In genomic region chr9:14317667-14318255, GRCh38 we compare ENCODE assay signal across 9 cellular contexts.
DNase-seq lines count a peak whose midpoint lies in the region; ATAC-seq and TF ChIP-seq lines count a peak whose summit lies in the region.
"Had no signal": no experiment of that assay in that cellular context is flagged by ENCODE, and none has a peak within 500 bp of the region (broad histone marks: within the 10 kb centered on the region; RNA-seq: fewer than 3 reads in every experiment).

No MANE protein-coding gene starts in this region.

- H3K27ac Mint-ChIP-seq in nephron, result peak overlapping the region; percentile 95 to 99 (median 98)
- H3K27ac Mint-ChIP-seq in stimulated activated naive B cell treated with anti-CD40 and anti-IgM and Interleukin-4, amounts not matched to agents 10 μg/mL and 1 μg/mL and 100 μg/mL, for 72 hours, result no peak overlapping the region

- peak; percentile 25 for ATAC-seq in GM21526 (IDR thresholded peaks at IDR 0.05; ENCODE audit: low FRiP score, unreplicated experiment)
- no peak for ATAC-seq in stimulated activated naive B cell treated with anti-CD40 and anti-IgM and Interleukin-4, amounts not matched to agents 10 μg/mL and 1 μg/mL and 100 μg/mL, for 72 hours (replicated peaks)
- no peak for ATAC-seq in GM18502 (IDR thresholded peaks at IDR 0.05; ENCODE audit: poor library complexity, unreplicated experiment)

- no peak for TF ChIP-seq CTCF in nephron (IDR thresholded peaks at IDR 0.05; ENCODE audit: unreplicated experiment in 3 of 3)

- H3K4me3 ChIP-seq in adipocyte (ENCODE audit: low read length), result peak overlapping the region; percentile 83

- H3K27me3 Mint-ChIP-seq in nephron (ENCODE audit: low read depth), result peaks cover 11% of the 10 kb centered on the region
- peaks cover 61 to 71% of the 10 kb centered on the region in 2 donors for H3K27me3 Mint-ChIP-seq in stimulated activated naive B cell treated with anti-CD40 and anti-IgM and Interleukin-4, amounts not matched to agents 10 μg/mL and 1 μg/mL and 100 μg/mL, for 72 hours

- peak overlapping the region; percentile 91 to 99 (median 95) for H3K4me3 Mint-ChIP-seq in nephron
- no peak overlapping the region for H3K4me3 Mint-ChIP-seq in stimulated activated naive B cell treated with anti-CD40 and anti-IgM and Interleukin-4, amounts not matched to agents 10 μg/mL and 1 μg/mL and 100 μg/mL, for 72 hours

- peaks cover 2% of the 10 kb centered on the region for H3K9me3 Mint-ChIP-seq in nephron
- H3K9me3 Mint-ChIP-seq in stimulated activated naive B cell treated with anti-CD40 and anti-IgM and Interleukin-4, amounts not matched to agents 10 μg/mL and 1 μg/mL and 100 μg/mL, for 72 hours, result peaks cover 4 to 7% of the 10 kb centered on the region in 2 donors

- peaks cover 36% of the 10 kb centered on the region for H3K4me1 ChIP-seq in ES-I3 (ENCODE audit: insufficient read depth, low read length)
- H3K4me1 ChIP-seq in adipocyte (ENCODE audit: control insufficient read depth, insufficient read depth, low read length), result peaks cover 53% of the 10 kb centered on the region

- H3K36me3 Mint-ChIP-seq in nephron (ENCODE audit: low read depth), result peaks cover 4% of the 10 kb centered on the region
- H3K36me3 Mint-ChIP-seq in stimulated activated naive B cell treated with anti-CD40 and anti-IgM and Interleukin-4, amounts not matched to agents 10 μg/mL and 1 μg/mL and 100 μg/mL, for 72 hours, result peaks cover 0 to 9% of the 10 kb centered on the region in 2 donors

- H3K36me3 ChIP-seq in ES-I3 (ENCODE audit: insufficient read depth, low read length), result no peaks in the 10 kb centered on the region
- H3K36me3 ChIP-seq in adipocyte (ENCODE audit: control insufficient read depth, insufficient read depth, low read length, severe bottlenecking), result no peaks in the 10 kb centered on the region

- DNase-seq in adipocyte (ENCODE audit: low read depth), result no peak
- no peak for DNase-seq in stimulated activated naive B cell treated with anti-CD40 and anti-IgM and Interleukin-4, amounts not matched to agents 10 μg/mL and 1 μg/mL and 100 μg/mL, for 72 hours
- no peak for DNase-seq in stimulated activated CD4-positive, alpha-beta T cell treated with anti-CD3 and anti-CD28 coated beads, Interleukin-12 subunit alpha, Interleukin-12 subunit beta, amount 100 ng/mL, for 4 hours
- no peak for DNase-seq in GF-D8 (lab: John Stamatoyannopoulos, UW)
- DNase-seq: erythroblast had no signal

- H3K4me1 Mint-ChIP-seq in nephron, result peaks cover 44% of the 10 kb centered on the region
- H3K4me1 Mint-ChIP-seq in stimulated activated naive B cell treated with anti-CD40 and anti-IgM and Interleukin-4, amounts not matched to agents 10 μg/mL and 1 μg/mL and 100 μg/mL, for 72 hours, result peaks cover 16 to 31% of the 10 kb centered on the region in 2 donors

- H3K27me3 ChIP-seq in adipocyte (replicated peaks; ENCODE audit: control insufficient read depth, insufficient read depth, low read length), result no peaks in the 10 kb centered on the region

- H3K9ac ChIP-seq in ES-I3 (ENCODE audit: low read depth, low read length), result peak overlapping the region; percentile 91; the same call in 1 of the 2 replicates
- H3K9ac ChIP-seq in adipocyte (ENCODE audit: low read length), result peak overlapping the region; percentile 92

- H3K9me3 ChIP-seq in ES-I3 (ENCODE audit: control insufficient read depth, insufficient read depth, low read length) (no peaks in the 10 kb centered on the region), adipocyte (ENCODE audit: control insufficient read depth, low read length) (no peaks in the 10 kb centered on the region)

Comparison
In these comparisons a context has a peak if more than half of its experiments do, and no peak if none do; other contexts are left out.
1. H3K4me3 Mint-ChIP-seq: peak in nephron (3 of 3); none in stimulated activated naive B cell treated with anti-CD40 and anti-IgM and Interleukin-4, amounts not matched to agents 10 μg/mL and 1 μg/mL and 100 μg/mL, for 72 hours (0 of 2).